In genomic region chr19:48812094-48812929, GRCh38 we compare ENCODE assay signal across 1 cellular context.
A peak's percentile ranks its signal among the peaks of the same experiment; 100 is the strongest.
TF ChIP-seq lines count a peak whose summit lies in the region.

No MANE protein-coding gene starts in this region.

TF ChIP-seq in HepG2, 621 proteins besides CTCF, POLR2A, EP300 and RAD21 (continues in another document):
- TF ChIP-seq AKAP8 (CRISPR knock-in tag; IDR thresholded peaks at IDR 0.05) (peak; percentile 99), ARID5B (CRISPR knock-in tag; IDR thresholded peaks at IDR 0.05) (no peak), ZNF441 (CRISPR knock-in tag; IDR thresholded peaks at IDR 0.05; ENCODE audit: borderline replicate concordance) (no peak), ZNF530 (CRISPR knock-in tag; IDR thresholded peaks at IDR 0.05; ENCODE audit: low read depth) (no peak), HMGXB4 (CRISPR knock-in tag; IDR thresholded peaks at IDR 0.05; ENCODE audit: borderline replicate concordance in 1 of 2, low read depth in 1 of 2) (no peak), MXD1 (CRISPR knock-in tag; IDR thresholded peaks at IDR 0.05) (peak; percentile 33; the same call in 1 of the 2 replicates), HNRNPK (IDR thresholded peaks at IDR 0.05; ENCODE audit: low read depth, low read length, poor library complexity, severe bottlenecking) (peak; percentile 70), ZNF512B (CRISPR knock-in tag; IDR thresholded peaks at IDR 0.05; ENCODE audit: borderline replicate concordance) (no peak), ARID4A (CRISPR knock-in tag; IDR thresholded peaks at IDR 0.05; ENCODE audit: borderline replicate concordance) (peak; percentile 35; the same call in 1 of the 2 replicates), NFKB2 (CRISPR knock-in tag; IDR thresholded peaks at IDR 0.05; ENCODE audit: borderline replicate concordance) (no peak), ZFAT (CRISPR knock-in tag; conservative IDR thresholded peaks at IDR 0.05) (no peak), HOXA5 (CRISPR knock-in tag; IDR thresholded peaks at IDR 0.05) (no peak), ZNF615 (CRISPR knock-in tag; IDR thresholded peaks at IDR 0.05; ENCODE audit: borderline replicate concordance) (no peak), KAT2B (IDR thresholded peaks at IDR 0.05; ENCODE audit: borderline replicate concordance, low read depth, low read length) (no peak), ZNF562 (CRISPR knock-in tag; IDR thresholded peaks at IDR 0.05; ENCODE audit: borderline replicate concordance) (no peak), ZMAT3 (CRISPR knock-in tag; conservative IDR thresholded peaks at IDR 0.05) (no peak), HDAC6 (IDR thresholded peaks at IDR 0.05; ENCODE audit: low read depth, low read length) (no peak), ZNF644 (CRISPR knock-in tag; IDR thresholded peaks at IDR 0.05; ENCODE audit: low read depth) (no peak), ZBTB46 (CRISPR knock-in tag; IDR thresholded peaks at IDR 0.05; ENCODE audit: borderline replicate concordance) (no peak), E2F1 (CRISPR knock-in tag; IDR thresholded peaks at IDR 0.05) (no peak), DZIP1 (CRISPR knock-in tag; IDR thresholded peaks at IDR 0.05) (no peak), ETV5 (CRISPR knock-in tag; IDR thresholded peaks at IDR 0.05; ENCODE audit: borderline replicate concordance) (no peak), MYPOP (CRISPR knock-in tag; IDR thresholded peaks at IDR 0.05) (no peak), HNRNPLL (IDR thresholded peaks at IDR 0.05; ENCODE audit: low read depth, low read length, poor library complexity, severe bottlenecking) (no peak), TFAP4 (IDR thresholded peaks at IDR 0.05; ENCODE audit: borderline replicate concordance, low read depth) (peak; percentile 78; the same call in 1 of the 2 replicates), ZNF576 (CRISPR knock-in tag; IDR thresholded peaks at IDR 0.05) (no peak), ZNF207 (IDR thresholded peaks at IDR 0.05; ENCODE audit: borderline replicate concordance) (no peak), ZFP82 (CRISPR knock-in tag; IDR thresholded peaks at IDR 0.05; ENCODE audit: borderline replicate concordance) (no peak), ELF1 (CRISPR knock-in tag; IDR thresholded peaks at IDR 0.05) (no peak), THYN1 (CRISPR knock-in tag; IDR thresholded peaks at IDR 0.05; ENCODE audit: borderline replicate concordance, low read depth) (no peak)
